1 cellular context compared by ENCODE assay signal in the genomic region with DNA sequence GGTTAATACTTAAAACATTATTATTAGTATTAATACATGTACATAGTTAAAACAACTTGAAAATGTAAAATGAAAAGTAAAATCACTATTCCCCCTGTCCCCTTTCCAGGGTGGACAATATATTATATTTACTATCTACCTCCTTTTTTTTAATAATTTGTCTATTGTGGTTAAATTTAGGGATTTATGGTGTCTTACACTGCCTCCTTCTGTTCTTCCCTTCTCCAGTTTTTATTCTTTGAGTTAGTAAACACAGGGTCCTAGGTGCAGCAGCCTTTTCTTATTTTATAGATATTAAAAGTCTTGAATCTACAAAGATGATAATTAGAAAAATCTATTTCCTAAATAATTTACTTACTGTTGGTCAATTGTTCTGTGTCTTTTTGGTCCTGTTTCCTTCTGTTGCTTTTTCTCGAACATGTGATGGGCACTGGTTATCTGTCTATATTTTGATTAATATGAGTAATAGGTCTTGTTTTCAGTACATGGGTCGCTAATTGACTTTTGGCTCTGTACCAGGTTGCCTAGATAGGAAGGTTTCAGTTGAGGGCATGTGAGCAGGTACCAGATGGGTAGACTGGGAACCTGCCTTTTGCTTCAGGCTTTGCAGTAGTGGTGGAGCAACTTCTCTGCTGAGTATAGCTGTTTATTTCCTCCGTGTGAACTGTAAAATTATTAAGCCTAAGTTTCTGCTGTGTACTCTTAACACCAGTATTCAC.
TF ChIP-seq lines count a peak whose summit lies in the region.

No MANE protein-coding gene starts in this region.

TF ChIP-seq in GM23338, 12 proteins besides CTCF, POLR2A, EP300 and RAD21 (continued from another document):
- TF ChIP-seq, protein P1, sequence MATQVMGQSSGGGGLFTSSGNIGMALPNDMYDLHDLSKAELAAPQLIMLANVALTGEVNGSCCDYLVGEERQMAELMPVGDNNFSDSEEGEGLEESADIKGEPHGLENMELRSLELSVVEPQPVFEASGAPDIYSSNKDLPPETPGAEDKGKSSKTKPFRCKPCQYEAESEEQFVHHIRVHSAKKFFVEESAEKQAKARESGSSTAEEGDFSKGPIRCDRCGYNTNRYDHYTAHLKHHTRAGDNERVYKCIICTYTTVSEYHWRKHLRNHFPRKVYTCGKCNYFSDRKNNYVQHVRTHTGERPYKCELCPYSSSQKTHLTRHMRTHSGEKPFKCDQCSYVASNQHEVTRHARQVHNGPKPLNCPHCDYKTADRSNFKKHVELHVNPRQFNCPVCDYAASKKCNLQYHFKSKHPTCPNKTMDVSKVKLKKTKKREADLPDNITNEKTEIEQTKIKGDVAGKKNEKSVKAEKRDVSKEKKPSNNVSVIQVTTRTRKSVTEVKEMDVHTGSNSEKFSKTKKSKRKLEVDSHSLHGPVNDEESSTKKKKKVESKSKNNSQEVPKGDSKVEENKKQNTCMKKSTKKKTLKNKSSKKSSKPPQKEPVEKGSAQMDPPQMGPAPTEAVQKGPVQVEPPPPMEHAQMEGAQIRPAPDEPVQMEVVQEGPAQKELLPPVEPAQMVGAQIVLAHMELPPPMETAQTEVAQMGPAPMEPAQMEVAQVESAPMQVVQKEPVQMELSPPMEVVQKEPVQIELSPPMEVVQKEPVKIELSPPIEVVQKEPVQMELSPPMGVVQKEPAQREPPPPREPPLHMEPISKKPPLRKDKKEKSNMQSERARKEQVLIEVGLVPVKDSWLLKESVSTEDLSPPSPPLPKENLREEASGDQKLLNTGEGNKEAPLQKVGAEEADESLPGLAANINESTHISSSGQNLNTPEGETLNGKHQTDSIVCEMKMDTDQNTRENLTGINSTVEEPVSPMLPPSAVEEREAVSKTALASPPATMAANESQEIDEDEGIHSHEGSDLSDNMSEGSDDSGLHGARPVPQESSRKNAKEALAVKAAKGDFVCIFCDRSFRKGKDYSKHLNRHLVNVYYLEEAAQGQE (IDR thresholded peaks at IDR 0.05; ENCODE audit: unreplicated experiment): no peak
